Comparison of ENCODE assay signal across 24 cellular contexts in genomic region chr4:99664703-99665102, GRCh38. TPM values are rescaled to one million over a fixed set of nuclear protein-coding genes. Genes with fewer than 3 reads are reported as not detected.
"Had no signal": no experiment of that assay in that cellular context is flagged by ENCODE, and none has a peak within 500 bp of the region (broad histone marks: within the 10 kb centered on the region; RNA-seq: fewer than 3 reads in every experiment).

No MANE protein-coding gene starts in this region.

- H3K9ac ChIP-seq: SK-N-SH had no signal

- H3K27me3 ChIP-seq: brain microvascular endothelial cell, SJCRH30 had no signal

- H3K9me3 ChIP-seq: SJCRH30, SK-N-SH had no signal

- H3K4me1 Mint-ChIP-seq: activated CD4-positive, alpha-beta T cell treated with anti-CD3 and anti-CD28 coated beads, Interleukin-2, amount 10 ng/mL, durations not matched to agents 7 days and 5 days; activated T-helper 17 cell treated with anti-CD3 and anti-CD28 coated beads, Interleukin-2, amount 50 U/mL, for 72 hours had no signal

- H3K36me3 ChIP-seq: brain microvascular endothelial cell, SJCRH30 had no signal

- H3K9me3 Mint-ChIP-seq: activated CD4-positive, alpha-beta memory T cell treated with anti-CD3 and anti-CD28 coated beads for 36 hours; activated CD4-positive, alpha-beta T cell treated with anti-CD3 and anti-CD28 coated beads, Interleukin-2, amount 10 ng/mL, durations not matched to agents 7 days and 5 days; activated naive CD4-positive, alpha-beta T cell treated with anti-CD3 and anti-CD28 coated beads for 36 hours; activated T-cell treated with anti-CD3 and anti-CD28 coated beads, Interleukin-2, amount 50 U/mL, for 4 hours; activated T-helper 17 cell treated with anti-CD3 and anti-CD28 coated beads, Interleukin-2, amount 50 U/mL, for 72 hours had no signal

- H3K4me1 ChIP-seq: SJCRH30 had no signal

- H3K4me2 ChIP-seq: SK-N-SH had no signal

- H3K4me3 Mint-ChIP-seq: activated CD4-positive, alpha-beta memory T cell treated with anti-CD3 and anti-CD28 coated beads for 36 hours; activated CD4-positive, alpha-beta T cell treated with anti-CD3 and anti-CD28 coated beads, Interleukin-2, amount 10 ng/mL, durations not matched to agents 7 days and 5 days; activated naive CD4-positive, alpha-beta T cell treated with anti-CD3 and anti-CD28 coated beads for 36 hours; activated naive CD8-positive, alpha-beta T cell; activated T-cell treated with anti-CD3 and anti-CD28 coated beads, Interleukin-2, amount 50 U/mL, for 4 hours; activated T-helper 17 cell treated with anti-CD3 and anti-CD28 coated beads, Interleukin-2, amount 50 U/mL, for 72 hours had no signal

- H3K27ac Mint-ChIP-seq: activated CD4-positive, alpha-beta memory T cell treated with anti-CD3 and anti-CD28 coated beads for 36 hours; activated CD4-positive, alpha-beta T cell treated with anti-CD3 and anti-CD28 coated beads, Interleukin-2, amount 10 ng/mL, durations not matched to agents 7 days and 5 days; activated naive CD4-positive, alpha-beta T cell treated with anti-CD3 and anti-CD28 coated beads for 36 hours; activated naive CD8-positive, alpha-beta T cell; activated T-helper 17 cell treated with anti-CD3 and anti-CD28 coated beads, Interleukin-2, amount 50 U/mL, for 72 hours had no signal

- H3K4me3 ChIP-seq: K562, SJCRH30 had no signal

- ATAC-seq: activated T-cell treated with anti-CD3 and anti-CD28 coated beads, Interleukin-2, amount 50 U/mL, for 4 hours; activated T-helper 17 cell treated with anti-CD3 and anti-CD28 coated beads, Interleukin-2, amount 50 U/mL, for 72 hours; K562 had no signal

- H3K27ac ChIP-seq: brain microvascular endothelial cell, SJCRH30, VCaP had no signal

- H3K36me3 Mint-ChIP-seq: activated CD4-positive, alpha-beta memory T cell treated with anti-CD3 and anti-CD28 coated beads for 36 hours; activated naive CD8-positive, alpha-beta T cell had no signal

- H3K9me2 ChIP-seq: SK-N-SH had no signal

- DNase-seq: activated CD4-positive, alpha-beta memory T cell treated with anti-CD3 and anti-CD28 coated beads for 36 hours; activated CD4-positive, alpha-beta T cell treated with anti-CD3 and anti-CD28 coated beads, Interleukin-2, amount 10 ng/mL, durations not matched to agents 7 days and 5 days; activated CD4-positive, CD25-positive, alpha-beta regulatory T cell; activated CD8-positive, alpha-beta memory T cell treated with anti-CD3 and anti-CD28 coated beads for 24 hours; activated gamma-delta T cell; activated naive CD4-positive, alpha-beta T cell treated with anti-CD3 and anti-CD28 coated beads for 36 hours; activated T-cell treated with anti-CD3 and anti-CD28 coated beads, Interleukin-2, amount 50 U/mL, for 4 hours; brain microvascular endothelial cell; Karpas-422; NCI-H1105 treated with DMSO at 0.1 percent for 48 hours; NCI-H1436 treated with DMSO at 0.1 percent for 48 hours; NCI-H187; NCI-H2081; NCI-H524; NCI-H748 treated with DMSO at 0.1 percent for 48 hours; SJCRH30; SK-N-SH; T-helper 1 cell had no signal

RNA-seq across cellular contexts. Expression of gene C4orf54, which starts 7.1 kb away (rescaled TPM):
- total RNA-seq: activated CD4-positive, alpha-beta memory T cell treated with anti-CD3 and anti-CD28 coated beads for 36 hours; activated CD4-positive, alpha-beta T cell treated with anti-CD3 and anti-CD28 coated beads, Interleukin-2, amount 10 ng/mL, durations not matched to agents 7 days and 5 days; activated naive CD4-positive, alpha-beta T cell treated with anti-CD3 and anti-CD28 coated beads for 36 hours; activated T-cell treated with anti-CD3 and anti-CD28 coated beads, Interleukin-2, amount 50 U/mL, for 4 hours; activated T-helper 17 cell treated with anti-CD3 and anti-CD28 coated beads, Interleukin-2, amount 50 U/mL, for 72 hours; K562; OCI-LY7; T-helper 2 cell treated with Interferon-gamma antibody and Interleukin-4, amounts not matched to agents 100 ng/mL and 5 ng/mL, for 36 hours had no signal
- polyA plus RNA-seq: K562, SK-N-SH had no signal
